ENCODE assay signal across 8 cellular contexts in genomic region chr17:75457047-75457654, GRCh38. TPM values are rescaled to one million over a fixed set of nuclear protein-coding genes. Genes with fewer than 3 reads are reported as not detected.
DNase-seq lines count a peak whose midpoint lies in the region; ATAC-seq, FAIRE-seq and TF ChIP-seq lines count a peak whose summit lies in the region.

No MANE protein-coding gene starts in this region.

- FAIRE-seq in small intestine (lab: Jason Lieb, UNC), result no peak

- no peaks in the 10 kb centered on the region for H3K36me3 ChIP-seq in HCT116 (ENCODE audit: control insufficient read depth in 1 of 2, insufficient read depth in 2 of 2, low read length in 2 of 2)
- H3K36me3 ChIP-seq in Panc1 (ENCODE audit: control insufficient read depth, insufficient read depth, low read length), result peaks cover 3% of the 10 kb centered on the region; the same call in 1 of the 2 replicates
- no peaks in the 10 kb centered on the region for H3K36me3 ChIP-seq in small intestine (ENCODE audit: control insufficient read depth in 2 of 2, insufficient read depth in 2 of 2, low read length in 2 of 2)

- POLR2A ChIA-PET in HCT116 (lab: Charles Lee) (interaction anchor here (1.0 kb wide), 1 partner anchor 63 kb away, joined by 3 read pairs; no protein-coding TSS in a partner anchor), Panc1 (lab: Charles Lee) (no interaction called here), MCF 10A (lab: Yijun Ruan, JAX) (interaction anchor here (0.6 to 2.2 kb wide), 18 partner anchors 16 to 410 kb away, joined by 3 to 15 read pairs (median 4); partner anchors contain the start of genes GGA3, KCTD2, MRPS7 and SLC25A19)

- H3K27ac ChIP-seq in HCT116 (ENCODE audit: low read depth, low read length) (peak overlapping the region; percentile 68; the same call in 1 of the 2 replicates), Panc1 (ENCODE audit: low read length) (peak overlapping the region; percentile 96), small intestine (ENCODE audit: low read depth in 1 of 2, low read length in 1 of 2) (peak overlapping the region; percentile 4 to 86)

- RAD21 ChIA-PET in HCT116 (lab: Charles Lee; ENCODE audit: low non-redundant PET in 1 of 2, low total read pairs in 2 of 2, uncharacterized antibody in 2 of 2, unreplicated experiment in 2 of 2), result no interaction called here

- CTCF ChIA-PET in HCT116 (lab: Charles Lee), result interaction anchor here (1.2 kb wide), 1 partner anchor 176 kb away, joined by 5 read pairs; the partner anchor contains the start of gene SMIM5
- CTCF ChIA-PET in Panc1 (lab: Charles Lee), result no interaction called here
- CTCF ChIA-PET in MCF 10A (lab: Yijun Ruan, JAX), result interaction anchor here (0.6 kb wide), 1 partner anchor 311 kb away, joined by 3 read pairs; no protein-coding TSS in a partner anchor

- H2AFZ ChIP-seq in HCT116 (ENCODE audit: low read depth, low read length, poor library complexity, severe bottlenecking), result no peak overlapping the region

- peak overlapping the region; percentile 90 for H3K27ac Mint-ChIP-seq in MCF 10A (ENCODE audit: low read depth, unreplicated experiment)

- H3K27me3 ChIP-seq in HCT116 (ENCODE audit: insufficient read depth, low read length) (no peaks in the 10 kb centered on the region), Panc1 (ENCODE audit: control insufficient read depth, insufficient read depth, low read length) (no peaks in the 10 kb centered on the region), small intestine (ENCODE audit: control insufficient read depth in 2 of 2, insufficient read depth in 2 of 2, low read length in 2 of 2) (no peaks in the 10 kb centered on the region)

- no peaks in the 10 kb centered on the region for H3K9me3 Mint-ChIP-seq in MCF 10A (ENCODE audit: unreplicated experiment)

- TF ChIP-seq CTCF in HCT116 (IDR thresholded peaks at IDR 0.05 in 2 of 3, conservative IDR thresholded peaks at IDR 0.05 in 1 of 3; ENCODE audit: borderline replicate concordance in 1 of 3, insufficient read depth in 1 of 3, low read depth in 2 of 3, low read length in 2 of 3) (no peak), Panc1 (IDR thresholded peaks at IDR 0.05) (no peak), MCF 10A (IDR thresholded peaks at IDR 0.05; ENCODE audit: unreplicated experiment) (no peak)

- H3K4me3 Mint-ChIP-seq in MCF 10A (ENCODE audit: unreplicated experiment), result peak overlapping the region; percentile 86

- H3K9me3 ChIP-seq in HCT116 (ENCODE audit: control insufficient read depth in 1 of 2, insufficient read depth in 1 of 2, low read depth in 1 of 2, low read length in 2 of 2) (no peaks in the 10 kb centered on the region), Panc1 (ENCODE audit: control insufficient read depth, insufficient read depth, low read depth, low read length) (no peaks in the 10 kb centered on the region), small intestine (ENCODE audit: control insufficient read depth, low read depth) (no peaks in the 10 kb centered on the region)

- TF ChIP-seq POLR2A in HCT116 (IDR thresholded peaks at IDR 0.05; ENCODE audit: borderline replicate concordance, extremely low read depth, insufficient read depth, insufficient read length), result no peak

- no peaks in the 10 kb centered on the region for H4K20me1 ChIP-seq in HCT116 (ENCODE audit: insufficient read depth)

- no peaks in the 10 kb centered on the region for H3K9me2 ChIP-seq in HCT116 (ENCODE audit: insufficient read depth)

- peak overlapping the region; percentile 84 to 98 for H3K4me3 ChIP-seq in HCT116 (replicated peaks in 1 of 2; ENCODE audit: low read depth in 1 of 2, low read length in 2 of 2)
- peak overlapping the region; percentile 81 to 91 for H3K4me3 ChIP-seq in Panc1 (ENCODE audit: low read depth in 2 of 2, low read length in 2 of 2)
- peak overlapping the region; percentile 60 to 88 for H3K4me3 ChIP-seq in small intestine (ENCODE audit: low read depth in 1 of 2, low read length in 2 of 2)

- H3K9ac ChIP-seq in HCT116 (ENCODE audit: low read length), result peak overlapping the region; percentile 83

- TF ChIP-seq RAD21 in HCT116 (IDR thresholded peaks at IDR 0.05; ENCODE audit: low read depth), result no peak

- in situ Hi-C loops in Panc1 (cut with HindIII; ENCODE audit: low pct_unique_long_range_greater_than_20kb, low sequenced_read_pairs), result no loop called here

- H3K4me1 ChIP-seq in HCT116 (ENCODE audit: control insufficient read depth in 1 of 2, insufficient read depth in 2 of 2, low read length in 2 of 2), result peaks cover 12 to 14% of the 10 kb centered on the region in 2 experiments
- H3K4me1 ChIP-seq in Panc1 (ENCODE audit: control insufficient read depth, insufficient read depth, low read length), result peaks cover 27% of the 10 kb centered on the region
- peaks cover 3 to 15% of the 10 kb centered on the region in 2 donors for H3K4me1 ChIP-seq in small intestine (ENCODE audit: control insufficient read depth in 2 of 2, insufficient read depth in 1 of 2, low read depth in 1 of 2, low read length in 1 of 2)

- DNase-seq in Ammon's horn (ENCODE audit: low spot score) (peak; percentile 62), HCT116 (ENCODE audit: low read depth, low spot score) (no peak), Panc1 (ENCODE audit: low read depth, low spot score) (no peak), MCF 10A (ENCODE audit: unreplicated experiment) (peak; percentile 14), inferior parietal cortex (ENCODE audit: extremely low spot score) (peak; percentile 50), small intestine (no peak)

- BruUV-seq in HCT116 (replicated peaks; lab: Mats Ljungman, UMichigan) (TSS peak; percentile 76), Panc1 (replicated peaks; lab: Mats Ljungman, UMichigan) (TSS peak; percentile 82), MCF 10A (replicated peaks; lab: Mats Ljungman, UMichigan) (TSS peak; percentile 51)

- intact Hi-C loops in HCT116 (cut with micrococcal nuclease) (no loop called here), Panc1 (cut with micrococcal nuclease; ENCODE audit: unreplicated experiment) (no loop called here), MCF 10A (cut with micrococcal nuclease) (no loop called here)

- H3K4me2 ChIP-seq in HCT116 (ENCODE audit: low read length), result peak overlapping the region; percentile 90

- H3K36me3 Mint-ChIP-seq in MCF 10A (ENCODE audit: insufficient read depth, unreplicated experiment), result no peaks in the 10 kb centered on the region

- ATAC-seq in HCT116 (no peak), Panc1 (peak; percentile 39), HG02642 (IDR thresholded peaks at IDR 0.05; ENCODE audit: poor library complexity, unreplicated experiment) (no peak), GM18517 (IDR thresholded peaks at IDR 0.05; ENCODE audit: unreplicated experiment) (no peak)

- WGBS in small intestine, 3 donors, result 2% methylated on average over 38 of the region's 38 CpGs

- no peaks in the 10 kb centered on the region for H3K27me3 Mint-ChIP-seq in MCF 10A (ENCODE audit: insufficient read depth, unreplicated experiment)

- H3K4me1 Mint-ChIP-seq in MCF 10A (ENCODE audit: insufficient read depth, unreplicated experiment), result peaks cover 22% of the 10 kb centered on the region

- no peaks in the 10 kb centered on the region; the same call in 1 of the 2 replicates for H3K79me2 ChIP-seq in HCT116 (ENCODE audit: insufficient read depth, low read length)

TF ChIP-seq in HCT116, 20 proteins besides CTCF, POLR2A, EP300 and RAD21 (continues in another document):
- TF ChIP-seq EGR1 (IDR thresholded peaks at IDR 0.05; ENCODE audit: low read depth), result no peak
- no peak for TF ChIP-seq EZH2 (IDR thresholded peaks at IDR 0.05)
- no peak for TF ChIP-seq ELF1 (IDR thresholded peaks at IDR 0.05; ENCODE audit: borderline replicate concordance, low read depth)
- no peak for TF ChIP-seq REST (IDR thresholded peaks at IDR 0.05; ENCODE audit: low read depth)

RNA-seq across cellular contexts. Expression of gene TMEM94, which starts 0.7 kb away (rescaled TPM):
- total RNA-seq in HCT116 (2021; ENCODE audit: unreplicated experiment) (75.4 TPM), Panc1 (2021; ENCODE audit: unreplicated experiment) (129 TPM), MCF 10A (2022) (42.8 and 46.5 TPM in 2 replicates)
- polyA plus RNA-seq in HCT116 (2012), result 64.3 and 69.0 TPM in 2 replicates
- polyA plus RNA-seq in Panc1 (2012; ENCODE audit: insufficient read length), result 156 TPM
- 10 to 100 TPM; 41.8 to 87.7 (median 57.3) TPM for polyA plus RNA-seq in small intestine

RNA-seq across cellular contexts. Expression of gene GRB2, which starts 51.7 kb away (rescaled TPM):
- total RNA-seq in HCT116 (2021; ENCODE audit: unreplicated experiment), result 146 TPM
- polyA plus RNA-seq in HCT116 (2012), result 64.2 and 76.7 TPM in 2 replicates
- 148 TPM for total RNA-seq in Panc1 (2021; ENCODE audit: unreplicated experiment)
- 94.8 TPM for polyA plus RNA-seq in Panc1 (2012; ENCODE audit: insufficient read length)
- total RNA-seq in MCF 10A (2022), result 67.1 and 74.6 TPM in 2 replicates
- 10 to 100 TPM; 65.6 to 73.5 (median 66.2) TPM for polyA plus RNA-seq in small intestine

RNA-seq across cellular contexts. Expression of gene CASKIN2, which starts 58.2 kb away (rescaled TPM):
- total RNA-seq in HCT116 (2021; ENCODE audit: unreplicated experiment) (38.4 TPM), Panc1 (2021; ENCODE audit: unreplicated experiment) (40.0 TPM), MCF 10A (2022) (19.2 and 19.8 TPM in 2 replicates)
- 14.5 and 16.3 TPM in 2 replicates for polyA plus RNA-seq in HCT116 (2012)
- 20.3 TPM for polyA plus RNA-seq in Panc1 (2012; ENCODE audit: insufficient read length)
- 10 to 100 TPM in 1 of 3 donors, 1 to 10 TPM in 2; 7.6 to 15.6 (median 8.6) TPM for polyA plus RNA-seq in small intestine

RNA-seq across cellular contexts. Expression of gene TSEN54, which starts 59.2 kb away (rescaled TPM):
- total RNA-seq in HCT116 (2021; ENCODE audit: unreplicated experiment) (87.3 TPM), Panc1 (2021; ENCODE audit: unreplicated experiment) (78.7 TPM), MCF 10A (2022) (13.3 and 15.6 TPM in 2 replicates)
- 80.0 and 86.5 TPM in 2 replicates for polyA plus RNA-seq in HCT116 (2012)
- 50.8 TPM for polyA plus RNA-seq in Panc1 (2012; ENCODE audit: insufficient read length)
- polyA plus RNA-seq in small intestine, result 10 to 100 TPM; 35.5 to 91.1 (median 79.4) TPM

Comparison
In these comparisons a context has a peak if more than half of its experiments do, and no peak if none do; other contexts are left out.
1. DNase-seq: peak in Ammon's horn (single experiment), MCF 10A (single experiment) and inferior parietal cortex (single experiment); none in HCT116 (single experiment), Panc1 (single experiment) and small intestine (single experiment).
2. H3K27ac ChIP-seq: peak in every context shown above with its lines; median percentile 96 in Panc1; 68 in HCT116; 45 in small intestine.
3. Peak in every context shown above with its lines, with median percentiles within 50 percentile points of each other: H3K4me3 ChIP-seq.